ENCODE assay signal across 8 cellular contexts in genomic region chr14:88563845-88564244, GRCh38. TPM values are rescaled to one million over a fixed set of nuclear protein-coding genes. Genes with fewer than 3 reads are reported as not detected.
DNase-seq lines count a peak whose midpoint lies in the region; ATAC-seq and TF ChIP-seq lines count a peak whose summit lies in the region.

No MANE protein-coding gene starts in this region.

- no peak for ATAC-seq in activated T-cell treated with anti-CD3 and anti-CD28 coated beads, Interleukin-2, amount 50 U/mL, for 4 hours
- no peak for ATAC-seq in right lobe of liver
- ATAC-seq in GM18868 (IDR thresholded peaks at IDR 0.05; ENCODE audit: unreplicated experiment), result no peak

- DNase-seq in activated T-cell treated with anti-CD3 and anti-CD28 coated beads, Interleukin-2, amount 50 U/mL, for 4 hours, result no peak
- DNase-seq in activated T-cell treated with anti-CD3 and anti-CD28 coated beads, Interleukin-2, amount 50 U/mL, for 48 hours, result no peak
- no peak for DNase-seq in ascending aorta (ENCODE audit: low spot score in 2 of 2)
- no peak for DNase-seq in right lobe of liver
- DNase-seq in tibial artery, result no peak
- no peak for DNase-seq in NCI-H2171 treated with DMSO at 0.1 percent for 48 hours (lab: John Stamatoyannopoulos, UW)
- DNase-seq in NCI-H2107 treated with DMSO at 0.1 percent for 48 hours (lab: John Stamatoyannopoulos, UW; ENCODE audit: unreplicated experiment), result no peak

- H3K36me3 Mint-ChIP-seq in activated T-cell treated with anti-CD3 and anti-CD28 coated beads, Interleukin-2, amount 50 U/mL, for 4 hours (ENCODE audit: insufficient read depth), result peaks cover 7% of the 10 kb centered on the region

- H3K4me1 ChIP-seq in ascending aorta (peaks cover 4 to 6% of the 10 kb centered on the region in 2 donors), right lobe of liver (peaks cover 0 to 20% (median 8%) of the 10 kb centered on the region in 4 donors), tibial artery (peaks cover 0 to 24% (median 17%) of the 10 kb centered on the region in 4 donors)

- no peaks in the 10 kb centered on the region for H3K9me3 ChIP-seq in ascending aorta
- H3K9me3 ChIP-seq in right lobe of liver, result no peaks in the 10 kb centered on the region
- H3K9me3 ChIP-seq in tibial artery, result no peaks in the 10 kb centered on the region

- no peak for TF ChIP-seq CTCF in ascending aorta (IDR thresholded peaks at IDR 0.05)
- TF ChIP-seq CTCF in right lobe of liver (IDR thresholded peaks at IDR 0.05), result no peak
- no peak for TF ChIP-seq CTCF in tibial artery (IDR thresholded peaks at IDR 0.05)

- H3K27me3 ChIP-seq in ascending aorta (no peaks in the 10 kb centered on the region), right lobe of liver (no peaks in the 10 kb centered on the region), tibial artery (no peaks in the 10 kb centered on the region)

- TF ChIP-seq POLR2A in right lobe of liver (IDR thresholded peaks at IDR 0.05), result no peak

- intact Hi-C loops in ascending aorta (cut with DNase I), result loop anchor here (1.0 kb wide), 1 partner anchor 72 kb away; no protein-coding TSS in a partner anchor
- intact Hi-C loops in right lobe of liver (cut with DNase I), result no loop called here
- intact Hi-C loops in tibial artery (cut with DNase I; ENCODE audit: low total_unique reads), result no loop called here

- H3K27ac ChIP-seq in ascending aorta, result peak overlapping the region in 1 of 2 donors; percentile 80
- peak overlapping the region in 2 of 3 donors; percentile 88 to 94 for H3K27ac ChIP-seq in right lobe of liver
- H3K27ac ChIP-seq in tibial artery, result peak overlapping the region; percentile 90 to 92

- peaks cover 11 to 15% of the 10 kb centered on the region in 2 donors for H3K36me3 ChIP-seq in ascending aorta
- peaks cover 4 to 20% (median 10%) of the 10 kb centered on the region in 4 donors for H3K36me3 ChIP-seq in right lobe of liver
- H3K36me3 ChIP-seq in tibial artery, result peaks cover 11 to 18% (median 12%) of the 10 kb centered on the region in 3 donors

- WGBS in right lobe of liver (ENCODE audit: insufficient coverage, low coverage, low lambda C conversion rate, missing lambda C conversion rate), result 16% methylated on average over 7 of the region's 7 CpGs

- peaks cover 5% of the 10 kb centered on the region for H3K27me3 Mint-ChIP-seq in activated T-cell treated with anti-CD3 and anti-CD28 coated beads, Interleukin-2, amount 50 U/mL, for 4 hours (ENCODE audit: low read depth)

- peaks cover 25% of the 10 kb centered on the region for H3K4me1 Mint-ChIP-seq in activated T-cell treated with anti-CD3 and anti-CD28 coated beads, Interleukin-2, amount 50 U/mL, for 4 hours (ENCODE audit: low read depth)

- peak overlapping the region; percentile 91 for H3K4me3 Mint-ChIP-seq in activated T-cell treated with anti-CD3 and anti-CD28 coated beads, Interleukin-2, amount 50 U/mL, for 4 hours

- H3K4me3 ChIP-seq in ascending aorta, result peak overlapping the region; percentile 93 to 94
- H3K4me3 ChIP-seq in right lobe of liver, result peak overlapping the region; percentile 85 to 96 (median 89)
- peak overlapping the region; percentile 74 to 88 for H3K4me3 ChIP-seq in tibial artery

- no peaks in the 10 kb centered on the region for H3K9me3 Mint-ChIP-seq in activated T-cell treated with anti-CD3 and anti-CD28 coated beads, Interleukin-2, amount 50 U/mL, for 4 hours

RNA-seq across cellular contexts. Expression of gene ZC3H14, which starts 1.0 kb away (rescaled TPM):
- total RNA-seq in activated T-cell treated with anti-CD3 and anti-CD28 coated beads, Interleukin-2, amount 50 U/mL, for 4 hours, result 10 to 100 TPM; 44.1 to 51.2 (median 46.7) TPM
- total RNA-seq in ascending aorta (62.2 TPM), right lobe of liver (10 to 100 TPM; 37.2 to 52.5 (median 42.1) TPM)

RNA-seq across cellular contexts. Expression of gene PTPN21, which starts 9.0 kb away (rescaled TPM):
- total RNA-seq in activated T-cell treated with anti-CD3 and anti-CD28 coated beads, Interleukin-2, amount 50 U/mL, for 4 hours, result under 1 TPM; 0.33 to 0.45 (median 0.33) TPM
- total RNA-seq in ascending aorta (18.1 TPM), right lobe of liver (10 to 100 TPM in 4 of 6 experiments, 1 to 10 TPM in 2; 6.0 to 12.2 (median 10.3) TPM)

Comparison
In these comparisons a context has a peak if more than half of its experiments do, and no peak if none do; other contexts are left out.
1. RNA of gene PTPN21, which starts 9.0 kb away (total RNA-seq): 18.1 TPM in ascending aorta (single experiment) and 6.0 to 12.2 TPM in right lobe of liver; 0.33 to 0.45 TPM in activated T-cell treated with anti-CD3 and anti-CD28 coated beads, Interleukin-2, amount 50 U/mL, for 4 hours; every median in the first group is over 4 times any median in the second.
2. Peak in every context shown above with its lines, with median percentiles within 50 percentile points of each other: H3K4me3 ChIP-seq.